1 cellular context compared by ENCODE assay signal in genomic region chr5:134873494-134873893, GRCh38.
TF ChIP-seq lines count a peak whose summit lies in the region.

No MANE protein-coding gene starts in this region.

TF ChIP-seq in GM23338, 12 proteins besides CTCF, POLR2A, EP300 and RAD21 (continued from another document):
- TF ChIP-seq ZNF331 (CRISPR knock-in tag; IDR thresholded peaks at IDR 0.05; ENCODE audit: low read depth) = no peak
- TF ChIP-seq, protein P1, sequence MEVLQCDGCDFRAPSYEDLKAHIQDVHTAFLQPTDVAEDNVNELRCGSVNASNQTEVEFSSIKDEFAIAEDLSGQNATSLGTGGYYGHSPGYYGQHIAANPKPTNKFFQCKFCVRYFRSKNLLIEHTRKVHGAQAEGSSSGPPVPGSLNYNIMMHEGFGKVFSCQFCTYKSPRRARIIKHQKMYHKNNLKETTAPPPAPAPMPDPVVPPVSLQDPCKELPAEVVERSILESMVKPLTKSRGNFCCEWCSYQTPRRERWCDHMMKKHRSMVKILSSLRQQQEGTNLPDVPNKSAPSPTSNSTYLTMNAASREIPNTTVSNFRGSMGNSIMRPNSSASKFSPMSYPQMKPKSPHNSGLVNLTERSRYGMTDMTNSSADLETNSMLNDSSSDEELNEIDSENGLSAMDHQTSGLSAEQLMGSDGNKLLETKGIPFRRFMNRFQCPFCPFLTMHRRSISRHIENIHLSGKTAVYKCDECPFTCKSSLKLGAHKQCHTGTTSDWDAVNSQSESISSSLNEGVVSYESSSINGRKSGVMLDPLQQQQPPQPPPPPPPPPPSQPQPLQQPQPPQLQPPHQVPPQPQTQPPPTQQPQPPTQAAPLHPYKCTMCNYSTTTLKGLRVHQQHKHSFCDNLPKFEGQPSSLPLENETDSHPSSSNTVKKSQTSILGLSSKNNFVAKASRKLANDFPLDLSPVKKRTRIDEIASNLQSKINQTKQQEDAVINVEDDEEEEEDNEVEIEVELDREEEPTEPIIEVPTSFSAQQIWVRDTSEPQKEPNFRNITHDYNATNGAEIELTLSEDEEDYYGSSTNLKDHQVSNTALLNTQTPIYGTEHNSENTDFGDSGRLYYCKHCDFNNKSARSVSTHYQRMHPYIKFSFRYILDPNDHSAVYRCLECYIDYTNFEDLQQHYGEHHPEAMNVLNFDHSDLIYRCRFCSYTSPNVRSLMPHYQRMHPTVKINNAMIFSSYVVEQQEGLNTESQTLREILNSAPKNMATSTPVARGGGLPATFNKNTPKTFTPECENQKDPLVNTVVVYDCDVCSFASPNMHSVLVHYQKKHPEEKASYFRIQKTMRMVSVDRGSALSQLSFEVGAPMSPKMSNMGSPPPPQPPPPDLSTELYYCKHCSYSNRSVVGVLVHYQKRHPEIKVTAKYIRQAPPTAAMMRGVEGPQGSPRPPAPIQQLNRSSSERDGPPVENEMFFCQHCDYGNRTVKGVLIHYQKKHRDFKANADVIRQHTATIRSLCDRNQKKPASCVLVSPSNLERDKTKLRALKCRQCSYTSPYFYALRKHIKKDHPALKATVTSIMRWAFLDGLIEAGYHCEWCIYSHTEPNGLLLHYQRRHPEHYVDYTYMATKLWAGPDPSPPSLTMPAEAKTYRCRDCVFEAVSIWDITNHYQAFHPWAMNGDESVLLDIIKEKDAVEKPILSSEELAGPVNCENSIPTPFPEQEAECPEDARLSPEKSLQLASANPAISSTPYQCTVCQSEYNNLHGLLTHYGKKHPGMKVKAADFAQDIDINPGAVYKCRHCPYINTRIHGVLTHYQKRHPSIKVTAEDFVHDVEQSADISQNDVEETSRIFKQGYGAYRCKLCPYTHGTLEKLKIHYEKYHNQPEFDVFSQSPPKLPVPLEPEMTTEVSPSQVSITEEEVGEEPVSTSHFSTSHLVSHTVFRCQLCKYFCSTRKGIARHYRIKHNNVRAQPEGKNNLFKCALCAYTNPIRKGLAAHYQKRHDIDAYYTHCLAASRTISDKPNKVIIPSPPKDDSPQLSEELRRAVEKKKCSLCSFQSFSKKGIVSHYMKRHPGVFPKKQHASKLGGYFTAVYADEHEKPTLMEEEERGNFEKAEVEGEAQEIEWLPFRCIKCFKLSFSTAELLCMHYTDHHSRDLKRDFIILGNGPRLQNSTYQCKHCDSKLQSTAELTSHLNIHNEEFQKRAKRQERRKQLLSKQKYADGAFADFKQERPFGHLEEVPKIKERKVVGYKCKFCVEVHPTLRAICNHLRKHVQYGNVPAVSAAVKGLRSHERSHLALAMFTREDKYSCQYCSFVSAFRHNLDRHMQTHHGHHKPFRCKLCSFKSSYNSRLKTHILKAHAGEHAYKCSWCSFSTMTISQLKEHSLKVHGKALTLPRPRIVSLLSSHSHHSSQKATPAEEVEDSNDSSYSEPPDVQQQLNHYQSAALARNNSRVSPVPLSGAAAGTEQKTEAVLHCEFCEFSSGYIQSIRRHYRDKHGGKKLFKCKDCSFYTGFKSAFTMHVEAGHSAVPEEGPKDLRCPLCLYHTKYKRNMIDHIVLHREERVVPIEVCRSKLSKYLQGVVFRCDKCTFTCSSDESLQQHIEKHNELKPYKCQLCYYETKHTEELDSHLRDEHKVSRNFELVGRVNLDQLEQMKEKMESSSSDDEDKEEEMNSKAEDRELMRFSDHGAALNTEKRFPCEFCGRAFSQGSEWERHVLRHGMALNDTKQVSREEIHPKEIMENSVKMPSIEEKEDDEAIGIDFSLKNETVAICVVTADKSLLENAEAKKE (CRISPR knock-in tag; IDR thresholded peaks at IDR 0.05) = no peak
- no peak for TF ChIP-seq JUNB (IDR thresholded peaks at IDR 0.05; ENCODE audit: unreplicated experiment)
- TF ChIP-seq ZNF114 (CRISPR knock-in tag; IDR thresholded peaks at IDR 0.05) = no peak
